23 cellular contexts compared by ENCODE assay signal in genomic region chr9:98877211-98877730, GRCh38.
DNase-seq lines count a peak whose midpoint lies in the region; ATAC-seq and TF ChIP-seq lines count a peak whose summit lies in the region.
"Had no signal": no experiment of that assay in that cellular context is flagged by ENCODE, and none has a peak within 500 bp of the region (broad histone marks: within the 10 kb centered on the region; RNA-seq: fewer than 3 reads in every experiment).

No MANE protein-coding gene starts in this region.

- CTCF ChIA-PET in IMR-90 (lab: Yijun Ruan, JAX) = no interaction called here

- peak; percentile 19 for DNase-seq in activated CD8-positive, alpha-beta memory T cell treated with anti-CD3 and anti-CD28 coated beads for 24 hours
- no peak for DNase-seq in activated CD8-positive, alpha-beta memory T cell treated with anti-CD3 and anti-CD28 coated beads, Interleukin-2, amount 50 U/mL, for 4 hours
- DNase-seq in IMR-90 (no peak), islet precursor cell (peak; percentile 39), OCI-M1 (lab: John Stamatoyannopoulos, UW) (no peak)
- DNase-seq: 8988T; ACHN; AML-193; BE2C; CD4-positive, alpha-beta T cell; CD8-positive, alpha-beta memory T cell; DMS53; DMS79 treated with DMSO at 0.1 percent for 48 hours; GF-D8; GM23248; H7; HCEC 1CT had no signal

- no peak overlapping the region for H3K4me3 Mint-ChIP-seq in nephron
- H3K4me3 Mint-ChIP-seq: CD14-positive monocyte; CD4-positive, alpha-beta T cell had no signal

- no peak overlapping the region for H4K5ac ChIP-seq in IMR-90 (ENCODE audit: low read depth, low read length)

- H4K91ac ChIP-seq in IMR-90 (ENCODE audit: insufficient read depth, low read depth, low read length) = no peak overlapping the region

- H3K36me3 ChIP-seq in IMR-90 (ENCODE audit: control insufficient read depth, insufficient read depth, low read length) = no peaks in the 10 kb centered on the region
- H3K36me3 ChIP-seq: BE2C; BLaER1 treated with 17β-estradiol and CSF1 and Interleukin-3, amounts not matched to agents 10 nM and 100 nM had no signal

- H2AFZ ChIP-seq in IMR-90 (replicated peaks; ENCODE audit: low read length, poor library complexity) = no peak overlapping the region
- H2AFZ ChIP-seq: GM23248 had no signal

- no peak overlapping the region for H3K9ac ChIP-seq in IMR-90 (ENCODE audit: low read depth, low read length)
- H3K9ac ChIP-seq: BLaER1 treated with 17β-estradiol and CSF1 and Interleukin-3, amounts not matched to agents 10 nM and 100 nM; GM23248 had no signal

- H2BK120ac ChIP-seq in IMR-90 (ENCODE audit: low read depth, low read length) = no peak overlapping the region

- H3K9me1 ChIP-seq in IMR-90 (ENCODE audit: insufficient read depth, low read length) = no peaks in the 10 kb centered on the region; the same call in 1 of the 2 replicates

- intact Hi-C loops in IMR-90 (cut with micrococcal nuclease) = no loop called here

- no peaks in the 10 kb centered on the region for H3K9me3 ChIP-seq in IMR-90 (ENCODE audit: control insufficient read depth, insufficient read depth, low read length)
- H3K9me3 ChIP-seq: BE2C; BLaER1 treated with 17β-estradiol and CSF1 and Interleukin-3, amounts not matched to agents 10 nM and 100 nM had no signal

- in situ Hi-C loops in IMR-90 (cut with MboI; ENCODE audit: low sequenced_read_pairs) = no loop called here

- no peak for TF ChIP-seq POLR2A in IMR-90 (IDR thresholded peaks at IDR 0.05; ENCODE audit: low read depth, low read length)

- H4K8ac ChIP-seq in IMR-90 (ENCODE audit: low read depth in 2 of 2, low read length in 2 of 2) = no peak overlapping the region

- no peak for TF ChIP-seq RAD21 in IMR-90 (IDR thresholded peaks at IDR 0.05; ENCODE audit: low read length)

- no peak overlapping the region for H3K4me2 ChIP-seq in IMR-90 (ENCODE audit: low read depth, low read length)
- H3K4me2 ChIP-seq: A549; BLaER1 treated with 17β-estradiol and CSF1 and Interleukin-3, amounts not matched to agents 10 nM and 100 nM had no signal

- dilution Hi-C loops in IMR-90 (cut with HindIII; ENCODE audit: low sequenced_read_pairs, unreplicated experiment) = no loop called here

- WGBS in IMR-90 (ENCODE audit: extremely low coverage in 2 of 2, insufficient read length in 1 of 2), 2 experiments = 92% methylated on average over 5 of the region's 10 CpGs; no CpG with 5 or more reads in 1 of the 2 experiments

- H2BK20ac ChIP-seq in IMR-90 (ENCODE audit: low read depth, low read length) = no peak overlapping the region

- H3K36me3 Mint-ChIP-seq in nephron (ENCODE audit: low read depth) = no peaks in the 10 kb centered on the region
- H3K36me3 Mint-ChIP-seq: CD14-positive monocyte; CD8-positive, alpha-beta memory T cell had no signal

- H3K27ac ChIP-seq in IMR-90 (ENCODE audit: insufficient read depth, low read length) = no peak overlapping the region
- H3K27ac ChIP-seq: A549; BLaER1 treated with 17β-estradiol and CSF1 and Interleukin-3, amounts not matched to agents 10 nM and 100 nM; GM23248 had no signal

- no peak overlapping the region for H3K18ac ChIP-seq in IMR-90 (ENCODE audit: low read depth, low read length)

- H3K27me3 ChIP-seq in IMR-90 (ENCODE audit: control insufficient read depth, insufficient read depth, low read length) = peaks cover 8% of the 10 kb centered on the region

- ATAC-seq in IMR-90 (ENCODE audit: low read depth) (no peak), GM21786 (IDR thresholded peaks at IDR 0.05; ENCODE audit: unreplicated experiment) (no peak), GM19397 (IDR thresholded peaks at IDR 0.05; ENCODE audit: unreplicated experiment) (no peak)
- ATAC-seq: A549 had no signal

- H2AK9ac ChIP-seq in IMR-90 (replicated peaks; ENCODE audit: low read depth, low read length, poor library complexity) = no peak overlapping the region

- peak overlapping the region in 2 of 3 experiments; percentile 29 to 39 for H3K27ac Mint-ChIP-seq in nephron
- H3K27ac Mint-ChIP-seq: CD14-positive monocyte; CD4-positive, alpha-beta T cell had no signal

- H3K4me1 Mint-ChIP-seq in nephron = peaks cover 34% of the 10 kb centered on the region
- H3K4me1 Mint-ChIP-seq: CD8-positive, alpha-beta memory T cell had no signal

- H3K14ac ChIP-seq in IMR-90 (replicated peaks; ENCODE audit: low read depth, low read length) = no peak overlapping the region

- no peak overlapping the region for H2BK5ac ChIP-seq in IMR-90 (ENCODE audit: low read depth, low read length, poor library complexity, severe bottlenecking)

- no peak overlapping the region for H2BK15ac ChIP-seq in IMR-90 (ENCODE audit: low read depth, low read length)

- no peak overlapping the region for H3K4me3 ChIP-seq in IMR-90 (ENCODE audit: insufficient read depth, low read depth, low read length)
- H3K4me3 ChIP-seq: A549; BLaER1 treated with 17β-estradiol and CSF1 and Interleukin-3, amounts not matched to agents 10 nM and 100 nM; GM23248 had no signal

- peaks cover 7% of the 10 kb centered on the region for H3K27me3 Mint-ChIP-seq in nephron (ENCODE audit: low read depth)

- TF ChIP-seq CTCF in IMR-90 (conservative IDR thresholded peaks at IDR 0.05; ENCODE audit: low read depth, low read length) = no peak
- no peak for TF ChIP-seq CTCF in nephron (IDR thresholded peaks at IDR 0.05; ENCODE audit: unreplicated experiment in 3 of 3)

- H3K79me1 ChIP-seq in IMR-90 (ENCODE audit: low read depth in 1 of 2, low read length in 2 of 2) = no peaks in the 10 kb centered on the region

- H2AK5ac ChIP-seq in IMR-90 (ENCODE audit: low read depth, low read length) = 0 out of 2 replicates have a peak overlapping the region, but pooled peaks have one; percentile 15

- H4K20me1 ChIP-seq in IMR-90 (ENCODE audit: insufficient read depth, low read length) = no peaks in the 10 kb centered on the region
- H4K20me1 ChIP-seq: BLaER1 treated with 17β-estradiol and CSF1 and Interleukin-3, amounts not matched to agents 10 nM and 100 nM had no signal

- no TSS peak for BruUV-seq in IMR-90 (replicated peaks; lab: Mats Ljungman, UMichigan)

- no peak overlapping the region; the same call in 1 of the 2 replicates for H3K4ac ChIP-seq in IMR-90 (ENCODE audit: low read depth, low read length)

- H3K9me3 Mint-ChIP-seq in nephron = no peaks in the 10 kb centered on the region
- H3K9me3 Mint-ChIP-seq: CD4-positive, alpha-beta T cell; CD8-positive, alpha-beta memory T cell had no signal

- peaks cover 6% of the 10 kb centered on the region; the same call in 1 of the 2 replicates for H3K4me1 ChIP-seq in IMR-90 (ENCODE audit: control insufficient read depth, insufficient read depth, low read length)
- H3K4me1 ChIP-seq: A549, BE2C had no signal

- 0 out of 2 replicates have a peak overlapping the region, but pooled peaks have one; percentile 25 for H3K23ac ChIP-seq in IMR-90 (ENCODE audit: low read depth, low read length)

- H3K56ac ChIP-seq in IMR-90 (ENCODE audit: extremely low read depth, insufficient read depth, low read length) = no peak overlapping the region

- POLR2A ChIA-PET in IMR-90 (lab: Charles Lee; ENCODE audit: unreplicated experiment) = interaction anchor here (0.6 kb wide), 1 partner anchor 93 kb away, joined by 3 read pairs; no protein-coding TSS in a partner anchor

TF ChIP-seq in IMR-90, 13 proteins besides CTCF, POLR2A, EP300 and RAD21:
- TF ChIP-seq RFX5 (IDR thresholded peaks at IDR 0.05; ENCODE audit: low read depth, low read length) = no peak

Comparison
In these comparisons a context has a peak if more than half of its experiments do, and no peak if none do; other contexts are left out.
1. DNase-seq: peak in activated CD8-positive, alpha-beta memory T cell treated with anti-CD3 and anti-CD28 coated beads for 24 hours (single experiment) and islet precursor cell (single experiment); none in activated CD8-positive, alpha-beta memory T cell treated with anti-CD3 and anti-CD28 coated beads, Interleukin-2, amount 50 U/mL, for 4 hours (single experiment), IMR-90 (single experiment) and OCI-M1 (single experiment).